Comparison of ENCODE assay signal across 8 cellular contexts in genomic region chr3:106534206-106534605, GRCh38.
DNase-seq lines count a peak whose midpoint lies in the region; ATAC-seq and TF ChIP-seq lines count a peak whose summit lies in the region.

No MANE protein-coding gene starts in this region.

- no peak overlapping the region for H3K27ac ChIP-seq in heart right ventricle
- H3K27ac ChIP-seq in caudate nucleus (ENCODE audit: low read depth, low read length) = no peak overlapping the region

- no peaks in the 10 kb centered on the region for H3K4me1 ChIP-seq in heart right ventricle

- H3K36me3 ChIP-seq in heart right ventricle = no peaks in the 10 kb centered on the region

- H3K27me3 ChIP-seq in heart right ventricle = no peaks in the 10 kb centered on the region

- intact Hi-C loops in heart right ventricle (cut with DNase I) = no loop called here

- 87 to 90% methylated on average over 9 of the region's 9 CpGs for WGBS in heart right ventricle, 2 donors

- peak; percentile 85 for DNase-seq in GDM1 (lab: John Stamatoyannopoulos, UW)
- peak; percentile 54 for DNase-seq in T1000 (lab: John Stamatoyannopoulos, UW)
- peak; percentile 48 for DNase-seq in amniotic epithelial cell (ENCODE audit: low read depth)
- DNase-seq in stimulated activated CD4-positive, alpha-beta T cell treated with anti-CD3 and anti-CD28 coated beads, Interleukin-2, amount 100 ng/mL, for 4 hours (ENCODE audit: low read depth) = peak; percentile 22
- DNase-seq in heart right ventricle = no peak
- no peak for DNase-seq in caudate nucleus (lab: John Stamatoyannopoulos, UW)

- no peak overlapping the region for H3K4me3 ChIP-seq in heart right ventricle

- H3K9me3 ChIP-seq in heart right ventricle = peaks cover 0 to 19% (median 0%) of the 10 kb centered on the region in 11 donors

- no peak for TF ChIP-seq POLR2A in GM18505 (IDR thresholded peaks at IDR 0.05; ENCODE audit: borderline replicate concordance, extremely low read depth, insufficient read depth, insufficient read length)

- TF ChIP-seq CTCF in heart right ventricle (IDR thresholded peaks at IDR 0.05) = no peak

- ATAC-seq in GM18505 (IDR thresholded peaks at IDR 0.05; ENCODE audit: unreplicated experiment) (no peak), heart right ventricle (no peak), HG03469 (IDR thresholded peaks at IDR 0.05; ENCODE audit: unreplicated experiment) (no peak)

Comparison
In these comparisons a context has a peak if more than half of its experiments do, and no peak if none do; other contexts are left out.
1. DNase-seq: peak in GDM1 (single experiment), T1000 (single experiment), amniotic epithelial cell (single experiment) and stimulated activated CD4-positive, alpha-beta T cell treated with anti-CD3 and anti-CD28 coated beads, Interleukin-2, amount 100 ng/mL, for 4 hours (single experiment); none in heart right ventricle (0 of 2) and caudate nucleus (0 of 61).